In genomic region chr12:115251727-115252126, GRCh38 we compare ENCODE assay signal across 1 cellular context.
TF ChIP-seq lines count a peak whose summit lies in the region.

No MANE protein-coding gene starts in this region.

TF ChIP-seq in GM23338, 12 proteins besides CTCF, POLR2A, EP300 and RAD21 (continued from another document):
- no peak for TF ChIP-seq ZNF462 (CRISPR knock-in tag; IDR thresholded peaks at IDR 0.05)
- TF ChIP-seq REST (IDR thresholded peaks at IDR 0.05; ENCODE audit: unreplicated experiment): no peak
- TF ChIP-seq NANOG (IDR thresholded peaks at IDR 0.05; ENCODE audit: borderline replicate concordance): no peak
- no peak for TF ChIP-seq ZNF114 (CRISPR knock-in tag; IDR thresholded peaks at IDR 0.05)
- TF ChIP-seq EZH2 (IDR thresholded peaks at IDR 0.05; ENCODE audit: low read depth, unreplicated experiment): no peak
TF ChIP-seq in GM23338: peak in this region for 0.
